Comparison of ENCODE assay signal across 1 cellular context in the genomic region with DNA sequence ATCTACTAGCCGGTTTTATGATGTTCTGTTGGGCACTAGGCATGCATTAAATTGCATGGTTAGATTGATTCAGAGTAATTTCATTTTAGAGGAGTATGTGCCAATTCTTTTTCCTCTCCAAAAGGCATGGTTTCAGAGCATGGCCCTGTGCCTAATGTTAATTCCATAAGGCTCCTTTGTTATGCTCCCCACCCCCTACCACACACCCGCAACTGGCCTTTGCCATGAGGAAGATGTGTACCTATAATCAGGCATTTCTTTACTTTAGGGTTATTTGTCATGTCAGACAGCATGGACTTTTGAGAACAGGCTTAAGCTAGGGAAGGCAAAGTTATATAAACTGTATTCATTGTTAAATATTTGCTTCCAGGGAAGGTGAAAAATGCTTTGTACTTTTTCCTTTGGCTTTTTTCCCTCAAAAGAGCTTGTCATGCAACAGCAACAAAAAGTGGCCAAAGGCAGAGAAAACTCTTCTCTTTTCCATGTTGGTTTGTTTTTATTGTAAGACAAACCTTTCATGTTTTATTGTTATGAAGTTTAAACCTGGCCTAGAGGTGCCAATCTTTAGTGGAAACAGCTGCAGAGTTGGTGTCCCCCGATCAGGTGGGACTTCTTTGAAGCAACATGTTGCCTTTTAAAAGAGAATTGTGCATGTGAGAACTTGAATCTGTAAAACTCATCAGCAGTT.
TF ChIP-seq lines count a peak whose summit lies in the region.

No MANE protein-coding gene starts in this region.

TF ChIP-seq in HepG2, 621 proteins besides CTCF, POLR2A, EP300 and RAD21 (continues in another document):
- TF ChIP-seq RXRB (CRISPR knock-in tag; IDR thresholded peaks at IDR 0.05; ENCODE audit: borderline replicate concordance), result peak; percentile 84
- TF ChIP-seq, protein P1, sequence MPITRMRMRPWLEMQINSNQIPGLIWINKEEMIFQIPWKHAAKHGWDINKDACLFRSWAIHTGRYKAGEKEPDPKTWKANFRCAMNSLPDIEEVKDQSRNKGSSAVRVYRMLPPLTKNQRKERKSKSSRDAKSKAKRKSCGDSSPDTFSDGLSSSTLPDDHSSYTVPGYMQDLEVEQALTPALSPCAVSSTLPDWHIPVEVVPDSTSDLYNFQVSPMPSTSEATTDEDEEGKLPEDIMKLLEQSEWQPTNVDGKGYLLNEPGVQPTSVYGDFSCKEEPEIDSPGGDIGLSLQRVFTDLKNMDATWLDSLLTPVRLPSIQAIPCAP (CRISPR knock-in tag; IDR thresholded peaks at IDR 0.05; ENCODE audit: low read depth), result no peak
- TF ChIP-seq U2AF1 (optimal IDR thresholded peaks at IDR 0.05; ENCODE audit: low read depth, low read length), result no peak
- peak; percentile 90 for TF ChIP-seq ISL2 (CRISPR knock-in tag; IDR thresholded peaks at IDR 0.05)
- TF ChIP-seq HMG20A (CRISPR knock-in tag; IDR thresholded peaks at IDR 0.05; ENCODE audit: borderline replicate concordance), result peak; percentile 92; the same call in 1 of the 2 replicates
- TF ChIP-seq ZBTB7B (CRISPR knock-in tag; IDR thresholded peaks at IDR 0.05), result 0 out of 2 replicates have a peak, but pooled peaks have one; percentile 30
- no peak for TF ChIP-seq TEF (CRISPR knock-in tag; IDR thresholded peaks at IDR 0.05)
- TF ChIP-seq PPARG (CRISPR knock-in tag; conservative IDR thresholded peaks at IDR 0.05), result peak; percentile 86
- peak; percentile 78; the same call in 1 of the 3 replicates for TF ChIP-seq MXI1 (IDR thresholded peaks at IDR 0.05; ENCODE audit: borderline replicate concordance, low read depth, low read length)
- TF ChIP-seq MEF2D (CRISPR knock-in tag; IDR thresholded peaks at IDR 0.05), result peak; percentile 73
- no peak for TF ChIP-seq ZSCAN22 (CRISPR knock-in tag; IDR thresholded peaks at IDR 0.05)
- no peak for TF ChIP-seq DNMT3B (CRISPR knock-in tag; conservative IDR thresholded peaks at IDR 0.05)
- TF ChIP-seq HDAC6 (IDR thresholded peaks at IDR 0.05; ENCODE audit: low read depth, low read length), result no peak
- TF ChIP-seq ZNF800 (CRISPR knock-in tag; IDR thresholded peaks at IDR 0.05), result peak; percentile 31; the same call in 1 of the 2 replicates
- TF ChIP-seq YEATS4 (CRISPR knock-in tag; IDR thresholded peaks at IDR 0.05; ENCODE audit: borderline replicate concordance), result no peak
- peak in 1 of 2 experiments; percentile 51; a peak in 1 of 4 replicates for TF ChIP-seq NR2F1 (CRISPR knock-in tag; IDR thresholded peaks at IDR 0.05)
- peak; percentile 59 for TF ChIP-seq TGIF2 (CRISPR knock-in tag; IDR thresholded peaks at IDR 0.05)
- TF ChIP-seq ASH2L (IDR thresholded peaks at IDR 0.05; ENCODE audit: insufficient read length, low read depth, low read length), result peak; percentile 53
- peak; percentile 90; the same call in 1 of the 2 replicates for TF ChIP-seq NFKBIZ (CRISPR knock-in tag; IDR thresholded peaks at IDR 0.05)
- TF ChIP-seq BCL6 (CRISPR knock-in tag; IDR thresholded peaks at IDR 0.05), result peak; percentile 97
- peak; percentile 40; the same call in 1 of the 2 replicates for TF ChIP-seq DMAP1 (CRISPR knock-in tag; IDR thresholded peaks at IDR 0.05)
- TF ChIP-seq AGO1 (IDR thresholded peaks at IDR 0.05; ENCODE audit: low read depth, low read length, poor library complexity, severe bottlenecking), result no peak
- TF ChIP-seq, protein P2, sequence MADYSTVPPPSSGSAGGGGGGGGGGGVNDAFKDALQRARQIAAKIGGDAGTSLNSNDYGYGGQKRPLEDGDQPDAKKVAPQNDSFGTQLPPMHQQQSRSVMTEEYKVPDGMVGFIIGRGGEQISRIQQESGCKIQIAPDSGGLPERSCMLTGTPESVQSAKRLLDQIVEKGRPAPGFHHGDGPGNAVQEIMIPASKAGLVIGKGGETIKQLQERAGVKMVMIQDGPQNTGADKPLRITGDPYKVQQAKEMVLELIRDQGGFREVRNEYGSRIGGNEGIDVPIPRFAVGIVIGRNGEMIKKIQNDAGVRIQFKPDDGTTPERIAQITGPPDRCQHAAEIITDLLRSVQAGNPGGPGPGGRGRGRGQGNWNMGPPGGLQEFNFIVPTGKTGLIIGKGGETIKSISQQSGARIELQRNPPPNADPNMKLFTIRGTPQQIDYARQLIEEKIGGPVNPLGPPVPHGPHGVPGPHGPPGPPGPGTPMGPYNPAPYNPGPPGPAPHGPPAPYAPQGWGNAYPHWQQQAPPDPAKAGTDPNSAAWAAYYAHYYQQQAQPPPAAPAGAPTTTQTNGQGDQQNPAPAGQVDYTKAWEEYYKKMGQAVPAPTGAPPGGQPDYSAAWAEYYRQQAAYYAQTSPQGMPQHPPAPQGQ (CRISPR knock-in tag; IDR thresholded peaks at IDR 0.05; ENCODE audit: borderline replicate concordance), result no peak
- no peak for TF ChIP-seq SOX6 (IDR thresholded peaks at IDR 0.05)
- TF ChIP-seq SOX6 (CRISPR knock-in tag; IDR thresholded peaks at IDR 0.05), result peak; percentile 97
- no peak for TF ChIP-seq ZNF781 (CRISPR knock-in tag; IDR thresholded peaks at IDR 0.05; ENCODE audit: borderline replicate concordance, not compliant biosample characterization)
- TF ChIP-seq MIER2 (CRISPR knock-in tag; IDR thresholded peaks at IDR 0.05), result peak; percentile 65
- 0 out of 4 replicates have a peak, but pooled peaks of 1 of the 2 experiments have one; percentile 6 for TF ChIP-seq MAFK (conservative IDR thresholded peaks at IDR 0.05 in 1 of 2, IDR thresholded peaks at IDR 0.05 in 1 of 2; ENCODE audit: low read length in 2 of 2)
- TF ChIP-seq, protein P3, sequence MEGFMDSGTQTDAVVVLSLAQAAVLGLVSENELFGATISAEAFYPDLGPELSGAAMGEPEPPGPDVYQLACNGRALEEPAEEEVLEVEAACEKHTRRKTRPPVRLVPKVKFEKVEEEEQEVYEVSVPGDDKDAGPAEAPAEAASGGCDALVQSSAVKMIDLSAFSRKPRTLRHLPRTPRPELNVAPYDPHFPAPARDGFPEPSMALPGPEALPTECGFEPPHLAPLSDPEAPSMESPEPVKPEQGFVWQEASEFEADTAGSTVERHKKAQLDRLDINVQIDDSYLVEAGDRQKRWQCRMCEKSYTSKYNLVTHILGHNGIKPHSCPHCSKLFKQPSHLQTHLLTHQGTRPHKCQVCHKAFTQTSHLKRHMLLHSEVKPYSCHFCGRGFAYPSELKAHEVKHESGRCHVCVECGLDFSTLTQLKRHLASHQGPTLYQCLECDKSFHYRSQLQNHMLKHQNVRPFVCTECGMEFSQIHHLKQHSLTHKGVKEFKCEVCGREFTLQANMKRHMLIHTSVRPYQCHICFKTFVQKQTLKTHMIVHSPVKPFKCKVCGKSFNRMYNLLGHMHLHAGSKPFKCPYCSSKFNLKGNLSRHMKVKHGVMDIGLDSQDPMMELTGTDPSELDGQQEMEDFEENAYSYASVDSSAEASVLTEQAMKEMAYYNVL (CRISPR knock-in tag; IDR thresholded peaks at IDR 0.05; ENCODE audit: borderline replicate concordance), result peak; percentile 99
- no peak for TF ChIP-seq ZNF296 (CRISPR knock-in tag; conservative IDR thresholded peaks at IDR 0.05)
- TF ChIP-seq ELF3 (CRISPR knock-in tag; IDR thresholded peaks at IDR 0.05), result peak; percentile 92
- TF ChIP-seq UBTF (CRISPR knock-in tag; IDR thresholded peaks at IDR 0.05), result no peak
- TF ChIP-seq AHDC1 (CRISPR knock-in tag; IDR thresholded peaks at IDR 0.05; ENCODE audit: borderline replicate concordance), result peak; percentile 78; the same call in 1 of the 2 replicates
- peak; percentile 91 for TF ChIP-seq TCF7 (IDR thresholded peaks at IDR 0.05; ENCODE audit: low read depth)
- TF ChIP-seq SKI (IDR thresholded peaks at IDR 0.05; ENCODE audit: partially characterized antibody), result peak; percentile 59
- TF ChIP-seq ARID5B (CRISPR knock-in tag; IDR thresholded peaks at IDR 0.05), result peak; percentile 96
